ENCODE assay signal across 24 cellular contexts in the genomic region with DNA sequence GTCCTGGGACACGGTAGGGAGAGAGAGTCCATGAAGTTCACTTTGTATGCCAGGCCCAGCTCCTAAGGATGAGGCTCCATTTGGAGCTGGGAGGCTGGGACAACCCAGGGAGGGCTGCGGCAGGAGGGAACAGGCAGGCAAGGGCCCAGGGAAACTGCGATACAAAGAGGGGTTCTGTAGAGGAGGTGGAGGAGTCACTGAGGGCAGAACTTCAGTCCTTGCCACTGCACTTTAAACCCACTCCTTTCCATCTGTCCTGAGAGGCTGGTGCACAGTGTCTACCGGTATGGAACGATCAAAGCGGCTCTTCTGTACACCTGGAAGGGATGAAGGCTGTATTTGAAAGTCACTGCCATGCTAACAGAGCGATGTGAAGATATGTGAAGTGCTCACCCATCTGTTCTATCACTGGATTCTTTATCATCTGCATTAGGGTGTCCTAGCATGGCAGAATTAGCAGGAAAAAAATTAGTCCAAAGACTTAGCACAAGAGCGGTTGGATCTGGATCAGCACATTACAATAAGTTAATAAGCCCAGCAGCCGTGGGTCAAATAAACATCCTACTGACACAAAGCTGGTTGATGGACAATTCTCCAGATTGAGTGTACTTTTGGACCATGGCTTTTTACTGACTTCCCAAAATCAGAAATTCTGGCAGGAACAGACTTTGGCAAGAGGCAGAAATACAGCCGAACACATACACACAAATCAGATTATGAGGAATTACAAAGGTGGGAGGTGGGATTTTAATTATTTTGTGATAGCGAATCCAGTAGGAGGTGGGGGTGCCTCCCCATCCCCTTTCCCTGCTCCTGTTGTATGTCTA.
"Had no signal": no experiment of that assay in that cellular context is flagged by ENCODE, and none has a peak within 500 bp of the region (broad histone marks: within the 10 kb centered on the region; RNA-seq: fewer than 3 reads in every experiment).

No MANE protein-coding gene starts in this region.

- ATAC-seq: activated CD8-positive, alpha-beta T cell treated with anti-CD3 and anti-CD28 coated beads, Interleukin-2, amount 10 ng/mL, durations not matched to agents 7 days and 5 days; activated naive CD4-positive, alpha-beta T cell treated with anti-CD3 and anti-CD28 coated beads, Interleukin-2, amount 50 U/mL, for 72 hours; Panc1 had no signal

- H3K4me1 ChIP-seq: adrenal gland had no signal

- H3K27me3 ChIP-seq: adrenal gland, SJSA1 had no signal

- H3K9me3 ChIP-seq: adrenal gland, SJSA1, SK-N-SH had no signal

- DNase-seq: activated B cell treated with CpG ODN at 0.5 μM for 24 hours; activated CD4-positive, alpha-beta T cell treated with anti-CD3 and anti-CD28 coated beads for 48 hours; activated CD4-positive, CD25-positive, alpha-beta regulatory T cell treated with anti-CD3 and anti-CD28 coated beads, Interleukin-2, amount 50 U/mL, for 72 hours; activated CD8-positive, alpha-beta T cell treated with anti-CD3 and anti-CD28 coated beads, Interleukin-2, amount 10 ng/mL, durations not matched to agents 7 days and 5 days; activated gamma-delta T cell treated with Interleukin-2 at 50 U/mL for 16 hours; activated naive CD4-positive, alpha-beta T cell treated with anti-CD3 and anti-CD28 coated beads for 36 hours; activated T-cell treated with anti-CD3 and anti-CD28 coated beads, Interleukin-2, amount 50 U/mL, for 24 hours; adrenal gland; central memory CD4-positive, alpha-beta T cell; MM.1S; MV-4-11; NCI-H1092; NCI-H1436 treated with DMSO at 0.1 percent for 48 hours; NCI-H1694 treated with DMSO at 0.1 percent for 48 hours; NCI-H2029; NCI-H345; NCI-H526 treated with DMSO at 0.1 percent for 48 hours; NCI-H774; SHP77 treated with DMSO at 0.1 percent for 48 hours; SK-N-SH had no signal

- H3K27ac ChIP-seq: adrenal gland, KMS-11, SJSA1 had no signal

- H3K36me3 ChIP-seq: adrenal gland, SJSA1 had no signal

- H3K4me3 ChIP-seq: adrenal gland, SJSA1 had no signal
